In genomic region chr2:238057696-238058575, GRCh38 we compare ENCODE assay signal across 3 cellular contexts. TPM values are rescaled to one million over a fixed set of nuclear protein-coding genes. Genes with fewer than 3 reads are reported as not detected.
"Had no signal": no experiment of that assay in that cellular context is flagged by ENCODE, and none has a peak within 500 bp of the region (broad histone marks: within the 10 kb centered on the region; RNA-seq: fewer than 3 reads in every experiment).

No MANE protein-coding gene starts in this region.

RNA-seq across cellular contexts. Expression of gene ESPNL, which starts 42.2 kb away (rescaled TPM):
- polyA plus RNA-seq: mammary epithelial cell; naive thymus-derived CD8-positive, alpha-beta T cell; smooth muscle cell had no signal
